8 cellular contexts compared by ENCODE assay signal in the genomic region with DNA sequence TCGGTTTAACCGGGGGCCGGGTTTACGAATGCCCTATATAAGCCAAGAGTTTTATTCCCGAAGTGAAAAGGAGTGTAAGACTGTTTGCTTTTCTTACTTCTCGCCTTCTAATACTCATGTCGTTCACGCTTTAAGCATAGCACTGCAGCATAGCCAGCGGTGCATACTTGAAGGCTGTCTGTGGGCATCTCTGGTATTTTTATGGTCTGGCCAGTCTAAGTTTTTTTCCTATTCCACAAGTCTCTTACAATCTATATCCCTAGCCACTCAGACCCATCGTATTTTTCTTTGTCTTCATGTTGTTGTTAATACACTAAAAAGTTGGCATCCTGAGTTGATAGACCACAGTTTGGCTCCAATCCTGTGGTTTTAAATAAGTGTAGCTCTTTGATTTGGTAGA. TPM values are rescaled to one million over a fixed set of nuclear protein-coding genes. Genes with fewer than 3 reads are reported as not detected.
DNase-seq lines count a peak whose midpoint lies in the region; ATAC-seq lines count a peak whose summit lies in the region.

No MANE protein-coding gene starts in this region.

- H3K27me3 ChIP-seq in naive thymus-derived CD4-positive, alpha-beta T cell (ENCODE audit: control insufficient read depth in 2 of 2, insufficient read depth in 2 of 2, low read length in 2 of 2), result no peaks in the 10 kb centered on the region

- H3K4me3 Mint-ChIP-seq in activated CD8-positive, alpha-beta memory T cell treated with anti-CD3 and anti-CD28 coated beads, Interleukin-2, amount 10 ng/mL, durations not matched to agents 7 days and 5 days, result peak overlapping the region; percentile 87
- H3K4me3 Mint-ChIP-seq in effector memory CD8-positive, alpha-beta T cell, result peak overlapping the region; percentile 83 to 86
- peak overlapping the region; percentile 80 to 98 (median 92) for H3K4me3 Mint-ChIP-seq in naive thymus-derived CD4-positive, alpha-beta T cell

- peaks cover 6% of the 10 kb centered on the region for H3K27me3 Mint-ChIP-seq in activated CD8-positive, alpha-beta memory T cell treated with anti-CD3 and anti-CD28 coated beads, Interleukin-2, amount 10 ng/mL, durations not matched to agents 7 days and 5 days
- H3K27me3 Mint-ChIP-seq in effector memory CD8-positive, alpha-beta T cell, result no peaks in the 10 kb centered on the region
- peaks cover 0 to 9% (median 0%) of the 10 kb centered on the region in 5 donors for H3K27me3 Mint-ChIP-seq in naive thymus-derived CD4-positive, alpha-beta T cell

- intact Hi-C loops in naive thymus-derived CD4-positive, alpha-beta T cell (cut with micrococcal nuclease), result loop anchor here (1.0 to 10.0 kb wide), 11 partner anchors 10 to 1749 kb away; a partner anchor contains a TSS

- peak overlapping the region; percentile 67 for H3K4me3 ChIP-seq in naive thymus-derived CD4-positive, alpha-beta T cell (ENCODE audit: low read length)

- H3K9me3 Mint-ChIP-seq in activated CD8-positive, alpha-beta memory T cell treated with anti-CD3 and anti-CD28 coated beads, Interleukin-2, amount 10 ng/mL, durations not matched to agents 7 days and 5 days (ENCODE audit: low read depth), result no peaks in the 10 kb centered on the region
- H3K9me3 Mint-ChIP-seq in effector memory CD8-positive, alpha-beta T cell, result no peaks in the 10 kb centered on the region
- H3K9me3 Mint-ChIP-seq in naive thymus-derived CD4-positive, alpha-beta T cell, result peaks cover 0 to 2% (median 0%) of the 10 kb centered on the region in 11 donors

- H3K36me3 ChIP-seq in naive thymus-derived CD4-positive, alpha-beta T cell (ENCODE audit: control insufficient read depth in 2 of 3, insufficient read depth in 3 of 3, low read length in 3 of 3), result no peaks in the 10 kb centered on the region

- H3K36me3 Mint-ChIP-seq in activated CD8-positive, alpha-beta memory T cell treated with anti-CD3 and anti-CD28 coated beads, Interleukin-2, amount 10 ng/mL, durations not matched to agents 7 days and 5 days, result peaks cover 31% of the 10 kb centered on the region
- peaks cover 34% of the 10 kb centered on the region for H3K36me3 Mint-ChIP-seq in effector memory CD8-positive, alpha-beta T cell (ENCODE audit: insufficient read depth)
- H3K36me3 Mint-ChIP-seq in naive thymus-derived CD4-positive, alpha-beta T cell, result peaks cover 3 to 20% (median 18%) of the 10 kb centered on the region in 5 donors

- H3K4me1 ChIP-seq in naive thymus-derived CD4-positive, alpha-beta T cell (ENCODE audit: control insufficient read depth in 2 of 2, insufficient read depth in 2 of 2, low read length in 2 of 2), result peaks cover 24 to 32% of the 10 kb centered on the region in 2 donors

- CTCF ChIA-PET in activated CD8-positive, alpha-beta memory T cell treated with anti-CD3 and anti-CD28 coated beads, Interleukin-2, amount 10 ng/mL, durations not matched to agents 7 days and 5 days (lab: Charles Lee), result interaction anchor here (1.0 to 6.3 kb wide), 5 partner anchors 10 to 975 kb away, joined by 3 to 41 read pairs (median 7); no protein-coding TSS in a partner anchor
- CTCF ChIA-PET in naive thymus-derived CD4-positive, alpha-beta T cell (lab: Charles Lee), result interaction anchor here (1.6 to 3.0 kb wide), 3 partner anchors 18 to 96 kb away, joined by 4 to 12 read pairs (median 6); no protein-coding TSS in a partner anchor

- H3K9me3 ChIP-seq in naive thymus-derived CD4-positive, alpha-beta T cell (ENCODE audit: control insufficient read depth in 2 of 3, low read length in 3 of 3), result no peaks in the 10 kb centered on the region

- ATAC-seq in activated CD8-positive, alpha-beta memory T cell treated with anti-CD3 and anti-CD28 coated beads, Interleukin-2, amount 10 ng/mL, durations not matched to agents 7 days and 5 days, result no peak
- ATAC-seq in effector memory CD8-positive, alpha-beta T cell (replicated peaks), result no peak
- ATAC-seq in naive thymus-derived CD4-positive, alpha-beta T cell, result no peak
- no peak for ATAC-seq in HG02642 (IDR thresholded peaks at IDR 0.05; ENCODE audit: poor library complexity, unreplicated experiment)
- ATAC-seq in left lobe of liver, result no peak

- H3K27ac Mint-ChIP-seq in activated CD8-positive, alpha-beta memory T cell treated with anti-CD3 and anti-CD28 coated beads, Interleukin-2, amount 10 ng/mL, durations not matched to agents 7 days and 5 days, result peak overlapping the region; percentile 80
- peak overlapping the region; percentile 87 to 93 for H3K27ac Mint-ChIP-seq in effector memory CD8-positive, alpha-beta T cell
- peak overlapping the region; percentile 73 to 95 (median 87) for H3K27ac Mint-ChIP-seq in naive thymus-derived CD4-positive, alpha-beta T cell

- H3K4me1 Mint-ChIP-seq in activated CD8-positive, alpha-beta memory T cell treated with anti-CD3 and anti-CD28 coated beads, Interleukin-2, amount 10 ng/mL, durations not matched to agents 7 days and 5 days, result peaks cover 48% of the 10 kb centered on the region
- peaks cover 32 to 51% of the 10 kb centered on the region in 2 donors for H3K4me1 Mint-ChIP-seq in effector memory CD8-positive, alpha-beta T cell (ENCODE audit: low read depth in 2 of 2)
- peaks cover 30 to 56% (median 50%) of the 10 kb centered on the region in 7 donors for H3K4me1 Mint-ChIP-seq in naive thymus-derived CD4-positive, alpha-beta T cell

- POLR2A ChIA-PET in naive thymus-derived CD4-positive, alpha-beta T cell (lab: Charles Lee), result interaction anchor here (0.5 to 5.8 kb wide), 16 partner anchors 10 to 531 kb away, joined by 3 to 93 read pairs (median 9); a partner anchor contains a TSS

- peak overlapping the region; percentile 86 for H3K27ac ChIP-seq in naive thymus-derived CD4-positive, alpha-beta T cell (ENCODE audit: low read depth, low read length)

- no peak for DNase-seq in activated CD8-positive, alpha-beta memory T cell treated with anti-CD3 and anti-CD28 coated beads, Interleukin-2, amount 10 ng/mL, durations not matched to agents 7 days and 5 days
- no peak for DNase-seq in activated CD8-positive, alpha-beta memory T cell treated with anti-CD3 and anti-CD28 coated beads for 24 hours
- DNase-seq in RKO (ENCODE audit: low spot score) (peak; percentile 56), NCI-H774 (lab: John Stamatoyannopoulos, UW) (no peak), left lobe of liver (ENCODE audit: low spot score) (no peak)
- DNase-seq in effector memory CD8-positive, alpha-beta T cell, result no peak
- peak in 1 of 9 donors; percentile 17 for DNase-seq in naive thymus-derived CD4-positive, alpha-beta T cell

RNA-seq across cellular contexts. Expression of a gene that starts 1.3 kb away (rescaled TPM):
- total RNA-seq in activated CD8-positive, alpha-beta memory T cell treated with anti-CD3 and anti-CD28 coated beads, Interleukin-2, amount 10 ng/mL, durations not matched to agents 7 days and 5 days, result 10 to 100 TPM; 68.0 to 86.4 TPM
- total RNA-seq in naive thymus-derived CD4-positive, alpha-beta T cell, result 100 to 1,000 TPM in 3 of 5 experiments, 10 to 100 TPM in 2; 78.7 to 117 (median 111) TPM
- 10 to 100 TPM; 11.4 to 12.8 TPM for polyA plus RNA-seq in naive thymus-derived CD4-positive, alpha-beta T cell
- total RNA-seq in left lobe of liver, result 12.6 TPM
